ENCODE assay signal across 11 cellular contexts in genomic region chr13:99314640-99315176, GRCh38. TPM values are rescaled to one million over a fixed set of nuclear protein-coding genes. Genes with fewer than 3 reads are reported as not detected.
DNase-seq lines count a peak whose midpoint lies in the region; ATAC-seq, FAIRE-seq and TF ChIP-seq lines count a peak whose summit lies in the region.
"Had no signal": no experiment of that assay in that cellular context is flagged by ENCODE, and none has a peak within 500 bp of the region (broad histone marks: within the 10 kb centered on the region; RNA-seq: fewer than 3 reads in every experiment).

No MANE protein-coding gene starts in this region.

- FAIRE-seq in GM12891 (lab: Jason Lieb, UNC), result no peak
- FAIRE-seq: GM12878 had no signal

- H3K9me3 Mint-ChIP-seq in stimulated activated memory B cell treated with anti-CD40 and anti-IgM and Interleukin-4, amounts not matched to agents 10 μg/mL and 1 μg/mL and 100 μg/mL, for 72 hours, result no peaks in the 10 kb centered on the region

- peaks cover 59% of the 10 kb centered on the region for H3K36me3 Mint-ChIP-seq in stimulated activated memory B cell treated with anti-CD40 and anti-IgM and Interleukin-4, amounts not matched to agents 10 μg/mL and 1 μg/mL and 100 μg/mL, for 72 hours

- DNase-seq in Peyer's patch, result peak in 1 of 3 donors; percentile 70
- DNase-seq in activated T-cell treated with anti-CD3 and anti-CD28 coated beads, Interleukin-2, amount 50 U/mL, for 48 hours, result peak; percentile 69 to 72
- DNase-seq in iris pigment epithelial cell (ENCODE audit: low read depth), result peak; percentile 84
- no peak for DNase-seq in Kasumi-1 (lab: John Stamatoyannopoulos, UW)
- no peak for DNase-seq in GM12891 (ENCODE audit: insufficient read length, low spot score)
- DNase-seq in superior temporal gyrus (ENCODE audit: extremely low spot score), result no peak
- DNase-seq: NCI-H187 treated with DMSO at 0.1 percent for 48 hours had no signal

- H3K27ac ChIP-seq in Peyer's patch, result peak overlapping the region; percentile 58 to 75 (median 68)

- no peak for TF ChIP-seq POLR2A in Peyer's patch (IDR thresholded peaks at IDR 0.05)
- no peak for TF ChIP-seq POLR2A in GM12891 (IDR thresholded peaks at IDR 0.05; ENCODE audit: low read depth, low read length)

- no peak for TF ChIP-seq CTCF in Peyer's patch (IDR thresholded peaks at IDR 0.05)

- no peaks in the 10 kb centered on the region for H3K9me3 ChIP-seq in Peyer's patch

- H3K27me3 Mint-ChIP-seq in stimulated activated memory B cell treated with anti-CD40 and anti-IgM and Interleukin-4, amounts not matched to agents 10 μg/mL and 1 μg/mL and 100 μg/mL, for 72 hours, result no peaks in the 10 kb centered on the region

- peaks cover 0 to 12% (median 0%) of the 10 kb centered on the region in 3 donors for H3K36me3 ChIP-seq in Peyer's patch

- H3K4me1 Mint-ChIP-seq in stimulated activated memory B cell treated with anti-CD40 and anti-IgM and Interleukin-4, amounts not matched to agents 10 μg/mL and 1 μg/mL and 100 μg/mL, for 72 hours, result peaks cover 54% of the 10 kb centered on the region

- H3K4me1 ChIP-seq in Peyer's patch, result peaks cover 0 to 6% (median 2%) of the 10 kb centered on the region in 4 donors

- H3K4me3 Mint-ChIP-seq in stimulated activated memory B cell treated with anti-CD40 and anti-IgM and Interleukin-4, amounts not matched to agents 10 μg/mL and 1 μg/mL and 100 μg/mL, for 72 hours, result no peak overlapping the region

- no peak for ATAC-seq in stimulated activated memory B cell treated with anti-CD40 and anti-IgM and Interleukin-4, amounts not matched to agents 10 μg/mL and 1 μg/mL and 100 μg/mL, for 72 hours
- ATAC-seq in HG03045 (IDR thresholded peaks at IDR 0.05; ENCODE audit: unreplicated experiment), result no peak
- ATAC-seq: GM12878 had no signal

- no peaks in the 10 kb centered on the region for H3K27me3 ChIP-seq in Peyer's patch

- peak overlapping the region in 2 of 4 donors; percentile 9 to 31 for H3K4me3 ChIP-seq in Peyer's patch
- H3K4me3 ChIP-seq: GM12878 had no signal

- H3K27ac Mint-ChIP-seq in stimulated activated memory B cell treated with anti-CD40 and anti-IgM and Interleukin-4, amounts not matched to agents 10 μg/mL and 1 μg/mL and 100 μg/mL, for 72 hours, result peak overlapping the region; percentile 26

TF ChIP-seq in GM12891, 5 proteins besides CTCF, POLR2A, EP300 and RAD21:
- no peak for TF ChIP-seq TAF1 (IDR thresholded peaks at IDR 0.05; ENCODE audit: low read depth, low read length)
- TF ChIP-seq POU2F2 (IDR thresholded peaks at IDR 0.05; ENCODE audit: low read depth, low read length), result no peak
- no peak for TF ChIP-seq PAX5 (IDR thresholded peaks at IDR 0.05; ENCODE audit: insufficient read depth, low read length, severe bottlenecking)
- TF ChIP-seq POLR2AphosphoS5 (IDR thresholded peaks at IDR 0.05; ENCODE audit: low read depth, low read length), result no peak
- TF ChIP-seq SPI1 (IDR thresholded peaks at IDR 0.05; ENCODE audit: low read depth, low read length), result no peak

RNA-seq across cellular contexts. Expression of gene GPR183, which starts 7.5 kb away (rescaled TPM):
- total RNA-seq in Peyer's patch, result 10 to 100 TPM in 1 of 4 donors, 1 to 10 TPM in 3; 1.1 to 24.8 (median 3.9) TPM
- 61.8 TPM for polyA plus RNA-seq in GM12891 (2012; ENCODE audit: low read depth, missing spikeins)

RNA-seq across cellular contexts. Expression of gene GPR18, which starts 56.5 kb away (rescaled TPM):
- total RNA-seq in Peyer's patch, result 1 to 10 TPM in 1 of 4 donors, under 1 TPM in 1, not detected in 2; 0.53 to 4.1 TPM
- 2.3 TPM for polyA plus RNA-seq in GM12891 (2012; ENCODE audit: low read depth, missing spikeins)
- total RNA-seq: epithelial cell of proximal tubule had no signal

Comparison
In these comparisons a context has a peak if more than half of its experiments do, and no peak if none do; other contexts are left out.
1. DNase-seq: peak in activated T-cell treated with anti-CD3 and anti-CD28 coated beads, Interleukin-2, amount 50 U/mL, for 48 hours (2 of 2) and iris pigment epithelial cell (single experiment); none in Kasumi-1 (0 of 2), GM12891 (single experiment) and superior temporal gyrus (single experiment).